Comparison of ENCODE assay signal across 2 cellular contexts in genomic region chrX:48902135-48902534, GRCh38.
TF ChIP-seq lines count a peak whose summit lies in the region.

No MANE protein-coding gene starts in this region.

TF ChIP-seq in GM12891, 5 proteins besides CTCF, POLR2A, EP300 and RAD21:
- TF ChIP-seq POLR2AphosphoS5 (IDR thresholded peaks at IDR 0.05; ENCODE audit: low read depth, low read length) (no peak), SPI1 (IDR thresholded peaks at IDR 0.05; ENCODE audit: low read depth, low read length) (no peak), PAX5 (IDR thresholded peaks at IDR 0.05; ENCODE audit: insufficient read depth, low read length, severe bottlenecking) (no peak), TAF1 (IDR thresholded peaks at IDR 0.05; ENCODE audit: low read depth, low read length) (no peak), POU2F2 (IDR thresholded peaks at IDR 0.05; ENCODE audit: low read depth, low read length) (no peak)
TF ChIP-seq in GM12891: peak in this region for 0.

TF ChIP-seq in K562, 482 proteins besides CTCF, POLR2A, EP300 and RAD21:
- no peak for TF ChIP-seq HNRNPL (IDR thresholded peaks at IDR 0.05; ENCODE audit: low read depth, low read length)
- peak; percentile 29; the same call in 1 of the 2 replicates for TF ChIP-seq POLR2G (IDR thresholded peaks at IDR 0.05; ENCODE audit: low read depth, low read length)
